12 cellular contexts compared by ENCODE assay signal in genomic region chr3:172982731-172983364, GRCh38.
A peak's percentile ranks its signal among the peaks of the same experiment; 100 is the strongest.
DNase-seq lines count a peak whose midpoint lies in the region; ATAC-seq, FAIRE-seq and TF ChIP-seq lines count a peak whose summit lies in the region.
"Had no signal": no experiment of that assay in that cellular context is flagged by ENCODE, and none has a peak within 500 bp of the region (broad histone marks: within the 10 kb centered on the region; RNA-seq: fewer than 3 reads in every experiment).

No MANE protein-coding gene starts in this region.

- H3K36me3 ChIP-seq in Panc1 (ENCODE audit: control insufficient read depth, insufficient read depth, low read length) (no peaks in the 10 kb centered on the region), uterus (no peaks in the 10 kb centered on the region)
- H3K36me3 ChIP-seq: prostate gland had no signal

- H3K4me2 ChIP-seq in A549, result no peak overlapping the region

- TF ChIP-seq CTCF in A549 (IDR thresholded peaks at IDR 0.05) (peak; percentile 29), GM13977 (IDR thresholded peaks at IDR 0.05; ENCODE audit: extremely low read depth, insufficient read depth, missing control alignments) (peak; percentile 23), Panc1 (IDR thresholded peaks at IDR 0.05) (peak; percentile 46), uterus (IDR thresholded peaks at IDR 0.05) (no peak)

- H3K4me3 ChIP-seq in A549, result no peak overlapping the region
- no peak overlapping the region for H3K4me3 ChIP-seq in Panc1 (ENCODE audit: low read depth in 2 of 2, low read length in 2 of 2)
- H3K4me3 ChIP-seq in uterus, result no peak overlapping the region
- H3K4me3 ChIP-seq: prostate gland had no signal

- H3K9me3 ChIP-seq in A549 (no peaks in the 10 kb centered on the region), Panc1 (ENCODE audit: control insufficient read depth, insufficient read depth, low read depth, low read length) (no peaks in the 10 kb centered on the region), uterus (no peaks in the 10 kb centered on the region)
- H3K9me3 ChIP-seq: prostate gland had no signal

- TF ChIP-seq RAD21 in A549 (conservative IDR thresholded peaks at IDR 0.05 in 1 of 2, IDR thresholded peaks at IDR 0.05 in 1 of 2), result peak; percentile 37 to 45; a peak in 3 of 5 replicates

- POLR2A ChIA-PET in A549 (lab: Yijun Ruan, JAX) (no interaction called here), Panc1 (lab: Charles Lee) (no interaction called here)

- no peak for FAIRE-seq in A549 (lab: Jason Lieb, UNC)
- FAIRE-seq: GM19239 had no signal

- BruUV-seq in Panc1 (replicated peaks; lab: Mats Ljungman, UMichigan), result no TSS peak

- CTCF ChIA-PET in A549 (lab: Yijun Ruan, JAX), result no interaction called here
- CTCF ChIA-PET in Panc1 (lab: Charles Lee), result interaction anchor here (0.5 kb wide), 1 partner anchor 359 kb away, joined by 3 read pairs; no protein-coding TSS in a partner anchor

- DNase-seq in A549 (ENCODE audit: low read depth in 1 of 2, low spot score in 1 of 2) (peak in 1 of 2 experiments; percentile 7), GM13977 (ENCODE audit: low spot score) (no peak), Panc1 (ENCODE audit: low read depth, low spot score) (no peak), globus pallidus (ENCODE audit: low spot score) (peak; percentile 43), amniotic stem cell (lab: John Stamatoyannopoulos, UW) (no peak), uterus (no peak), NCI-H226 (no peak), NCI-H128 (lab: John Stamatoyannopoulos, UW; ENCODE audit: unreplicated experiment) (no peak)
- DNase-seq: CD4-positive, alpha-beta T cell; T-cell had no signal

- H3K27me3 ChIP-seq in Panc1 (ENCODE audit: control insufficient read depth, insufficient read depth, low read length) (0 out of 2 replicates have a peak, but pooled peaks cover 2% of the 10 kb centered on the region), uterus (no peaks in the 10 kb centered on the region)

- TF ChIP-seq POLR2A in A549 (IDR thresholded peaks at IDR 0.05; ENCODE audit: low read length) (no peak), uterus (IDR thresholded peaks at IDR 0.05) (no peak)

- in situ Hi-C loops in GM13977 (cut with MboI; ENCODE audit: low pct_unique_long_range_greater_than_20kb, low sequenced_read_pairs, unreplicated experiment), result no loop called here
- in situ Hi-C loops in Panc1 (cut with HindIII; ENCODE audit: low pct_unique_long_range_greater_than_20kb, low sequenced_read_pairs), result no loop called here

- H3K4me1 ChIP-seq in A549 (no peaks in the 10 kb centered on the region), Panc1 (ENCODE audit: control insufficient read depth, insufficient read depth, low read length) (no peaks in the 10 kb centered on the region), uterus (no peaks in the 10 kb centered on the region)
- H3K4me1 ChIP-seq: prostate gland had no signal

- H3K27ac ChIP-seq in A549 (no peak overlapping the region), Panc1 (ENCODE audit: low read length) (no peak overlapping the region), uterus (no peak overlapping the region)
- H3K27ac ChIP-seq: prostate gland had no signal

- ATAC-seq in A549 (peak in 1 of 2 experiments; percentile 70; a peak in 3 of 6 replicates), Panc1 (no peak)
- ATAC-seq: T-cell had no signal

- WGBS in A549 (ENCODE audit: missing lambda C conversion rate), result 9% methylated on average over 3 of the region's 3 CpGs

- TF ChIP-seq EP300 in A549 (IDR thresholded peaks at IDR 0.05), result no peak

- intact Hi-C loops in Panc1 (cut with micrococcal nuclease; ENCODE audit: unreplicated experiment) (loop anchor here (5.0 to 10.0 kb wide), 2 partner anchors 64 to 148 kb away; no protein-coding TSS in a partner anchor), uterus (cut with DNase I; ENCODE audit: low total_unique reads) (no loop called here)

TF ChIP-seq in A549, 52 proteins besides CTCF, POLR2A, EP300 and RAD21:
- TF ChIP-seq SMC3 (IDR thresholded peaks at IDR 0.05) (no peak), BHLHE40 (IDR thresholded peaks at IDR 0.05; ENCODE audit: low read depth, low read length) (no peak), CBX8 (IDR thresholded peaks at IDR 0.05) (no peak), EHMT2 (IDR thresholded peaks at IDR 0.05; ENCODE audit: low read depth) (no peak), TP53 (CRISPR knock-in tag; IDR thresholded peaks at IDR 0.05) (no peak), CBX2 (IDR thresholded peaks at IDR 0.05; ENCODE audit: borderline replicate concordance, low read depth) (no peak), BCL3 (IDR thresholded peaks at IDR 0.05) (no peak), TFCP2L1 (CRISPR knock-in tag; IDR thresholded peaks at IDR 0.05) (no peak), CEBPB (IDR thresholded peaks at IDR 0.05) (no peak), RARB (CRISPR knock-in tag; IDR thresholded peaks at IDR 0.05) (no peak), MAFK (IDR thresholded peaks at IDR 0.05; ENCODE audit: partially characterized antibody) (no peak), USF2 (IDR thresholded peaks at IDR 0.05) (no peak), ELK1 (IDR thresholded peaks at IDR 0.05; ENCODE audit: low read depth, low read length) (no peak), ZNF302 (CRISPR knock-in tag; IDR thresholded peaks at IDR 0.05) (no peak), RFX5 (IDR thresholded peaks at IDR 0.05) (no peak), KDM1A (IDR thresholded peaks at IDR 0.05; ENCODE audit: low read depth) (no peak), RCOR1 (IDR thresholded peaks at IDR 0.05; ENCODE audit: low read depth, low read length) (no peak)

Comparison
In these comparisons a context has a peak if more than half of its experiments do, and no peak if none do; other contexts are left out.
1. CTCF ChIP-seq: peak in A549 (single experiment), GM13977 (single experiment) and Panc1 (single experiment); none in uterus (0 of 4).